In the genomic region with DNA sequence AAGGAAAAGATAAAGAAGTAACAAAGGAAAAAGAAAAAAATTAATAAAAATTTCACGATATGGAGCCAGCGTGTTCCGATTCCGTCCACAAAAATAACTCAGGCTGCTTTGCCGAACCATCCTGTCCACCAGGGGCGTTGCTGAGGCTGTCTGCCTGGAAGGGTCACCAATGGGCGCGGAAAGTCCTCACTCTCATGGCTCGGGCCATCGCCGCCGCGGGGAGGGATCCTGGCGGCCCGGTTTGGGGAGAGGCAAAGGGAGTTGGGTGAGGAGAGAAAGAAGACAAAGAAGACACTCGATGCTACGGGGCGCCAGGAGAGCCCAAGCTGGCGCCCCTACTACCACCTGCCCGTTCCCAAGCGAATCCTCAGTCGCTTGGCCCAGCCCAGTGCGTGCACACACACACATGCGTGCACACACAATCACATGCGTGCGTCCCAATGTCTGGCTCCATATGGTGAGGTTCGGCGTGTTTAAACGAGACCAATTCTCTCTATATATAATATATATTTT, we compare ENCODE assay signal across 12 cellular contexts. TPM values are rescaled to one million over a fixed set of nuclear protein-coding genes. Genes with fewer than 3 reads are reported as not detected.
A peak's percentile ranks its signal among the peaks of the same experiment; 100 is the strongest.
DNase-seq lines count a peak whose midpoint lies in the region; ATAC-seq and TF ChIP-seq lines count a peak whose summit lies in the region.
"Had no signal": no experiment of that assay in that cellular context is flagged by ENCODE, and none has a peak within 500 bp of the region (broad histone marks: within the 10 kb centered on the region; RNA-seq: fewer than 3 reads in every experiment).

No MANE protein-coding gene starts in this region.

- H3K27me3 Mint-ChIP-seq in activated CD4-positive, alpha-beta T cell treated with anti-CD3 and anti-CD28 coated beads for 36 hours = no peaks in the 10 kb centered on the region

- H3K4me3 ChIP-seq in Peyer's patch (no peak overlapping the region), epithelial cell of proximal tubule (ENCODE audit: low read depth, low read length) (no peak overlapping the region), sigmoid colon (no peak overlapping the region), transverse colon (no peak overlapping the region)

- in situ Hi-C loops in transverse colon (cut with MboI; ENCODE audit: low pct_ligation_motif_present in 1 of 4, low pct_unique_long_range_greater_than_20kb in 1 of 4, low sequenced_read_pairs in 3 of 4) = no loop called here

- H3K36me3 ChIP-seq in Peyer's patch = peaks cover 3 to 79% (median 13%) of the 10 kb centered on the region in 3 donors
- H3K36me3 ChIP-seq in sigmoid colon = peaks cover 60 to 75% (median 69%) of the 10 kb centered on the region in 4 donors
- peaks cover 0 to 66% (median 42%) of the 10 kb centered on the region in 4 donors for H3K36me3 ChIP-seq in transverse colon

- peak overlapping the region; percentile 50 for H3K4me3 Mint-ChIP-seq in activated CD4-positive, alpha-beta T cell treated with anti-CD3 and anti-CD28 coated beads for 36 hours

- intact Hi-C loops in activated CD4-positive, alpha-beta T cell treated with anti-CD3 and anti-CD28 coated beads for 36 hours (cut with DNase I, micrococcal nuclease) = no loop called here
- intact Hi-C loops in sigmoid colon (cut with DNase I) (no loop called here), transverse colon (cut with DNase I; ENCODE audit: low total_unique reads) (no loop called here)

- no peaks in the 10 kb centered on the region for H3K9me3 Mint-ChIP-seq in activated CD4-positive, alpha-beta T cell treated with anti-CD3 and anti-CD28 coated beads for 36 hours (ENCODE audit: low read depth)

- H3K36me3 Mint-ChIP-seq in activated CD4-positive, alpha-beta T cell treated with anti-CD3 and anti-CD28 coated beads for 36 hours (ENCODE audit: low read depth) = peaks cover 76% of the 10 kb centered on the region

- TF ChIP-seq CTCF in Peyer's patch (IDR thresholded peaks at IDR 0.05) (peak in 1 of 6 experiments; percentile 9), epithelial cell of proximal tubule (conservative IDR thresholded peaks at IDR 0.05; ENCODE audit: low read depth, low read length) (peak; percentile 18), sigmoid colon (IDR thresholded peaks at IDR 0.05) (peak in 1 of 4 experiments; percentile 11), transverse colon (IDR thresholded peaks at IDR 0.05) (no peak)

- CTCF ChIA-PET in activated CD4-positive, alpha-beta T cell treated with anti-CD3 and anti-CD28 coated beads for 36 hours (lab: Charles Lee) = interaction anchor here (0.6 to 6.0 kb wide), 4 partner anchors 10 to 314 kb away, joined by 3 to 38 read pairs (median 4); no protein-coding TSS in a partner anchor

- H3K27ac ChIP-seq in Peyer's patch (peak overlapping the region in 1 of 4 donors; percentile 85), sigmoid colon (peak overlapping the region; percentile 79 to 88 (median 82)), transverse colon (peak overlapping the region in 2 of 4 donors; percentile 2 to 76)
- H3K27ac ChIP-seq: parathyroid adenoma had no signal

- WGBS in sigmoid colon, 2 donors = 91% methylated on average over 29 of the region's 29 CpGs
- WGBS in transverse colon (ENCODE audit: low coverage in 1 of 2), 2 donors = 88 to 90% methylated on average over 15 to 29 of the region's 29 CpGs

- TF ChIP-seq EP300 in sigmoid colon (IDR thresholded peaks at IDR 0.05) (no peak), transverse colon (IDR thresholded peaks at IDR 0.05; ENCODE audit: low read depth) (no peak)

- H3K9me3 ChIP-seq in Peyer's patch (no peaks in the 10 kb centered on the region), sigmoid colon (no peaks in the 10 kb centered on the region), transverse colon (no peaks in the 10 kb centered on the region)

- H3K4me1 Mint-ChIP-seq in activated CD4-positive, alpha-beta T cell treated with anti-CD3 and anti-CD28 coated beads for 36 hours = peaks cover 89% of the 10 kb centered on the region

- POLR2A ChIA-PET in activated CD4-positive, alpha-beta T cell treated with anti-CD3 and anti-CD28 coated beads for 36 hours (lab: Charles Lee) = interaction anchor here (0.7 to 2.7 kb wide), 3 partner anchors 9 to 131 kb away, joined by 3 to 17 read pairs (median 11); a partner anchor contains a TSS

- peak overlapping the region; percentile 81 for H3K27ac Mint-ChIP-seq in activated CD4-positive, alpha-beta T cell treated with anti-CD3 and anti-CD28 coated beads for 36 hours

- no peak for ATAC-seq in activated CD4-positive, alpha-beta T cell treated with anti-CD3 and anti-CD28 coated beads for 36 hours
- no peak for ATAC-seq in GM18907 (IDR thresholded peaks at IDR 0.05; ENCODE audit: unreplicated experiment)

- H3K4me1 ChIP-seq in Peyer's patch (peaks cover 0 to 57% (median 41%) of the 10 kb centered on the region in 4 donors), sigmoid colon (peaks cover 0 to 67% (median 59%) of the 10 kb centered on the region in 4 donors), transverse colon (peaks cover 11 to 44% (median 23%) of the 10 kb centered on the region in 4 donors)

- no peak for DNase-seq in activated CD4-positive, alpha-beta T cell treated with anti-CD3 and anti-CD28 coated beads for 36 hours
- DNase-seq in activated CD4-positive, alpha-beta T cell treated with anti-CD3 and anti-CD28 coated beads, Interleukin-2, amount 50 U/mL, for 1 hour = no peak
- DNase-seq in Peyer's patch (peak; percentile 36 to 55 (median 46)), epithelial cell of proximal tubule (ENCODE audit: low read depth) (no peak), sigmoid colon (no peak), HCEC 1CT (no peak), transverse colon (no peak)
- DNase-seq: activated CD8-positive, alpha-beta memory T cell treated with anti-CD3 and anti-CD28 coated beads, Interleukin-2, amount 50 U/mL, for 48 hours; foreskin fibroblast; NCI-H524 treated with DMSO at 0.1 percent for 48 hours had no signal

- H3K27me3 ChIP-seq in Peyer's patch (no peaks in the 10 kb centered on the region), sigmoid colon (no peaks in the 10 kb centered on the region), transverse colon (no peaks in the 10 kb centered on the region)

- no peak for TF ChIP-seq POLR2A in Peyer's patch (IDR thresholded peaks at IDR 0.05)
- no peak for TF ChIP-seq POLR2A in sigmoid colon (IDR thresholded peaks at IDR 0.05)
- TF ChIP-seq POLR2A in transverse colon (IDR thresholded peaks at IDR 0.05) = no peak

RNA-seq across cellular contexts. Expression of a gene that starts 5.6 kb away (rescaled TPM):
- 1 to 10 TPM in 1 of 2 experiments, under 1 TPM in 1; 0.87 to 1.5 TPM for total RNA-seq in activated CD4-positive, alpha-beta T cell treated with anti-CD3 and anti-CD28 coated beads for 36 hours
- total RNA-seq in Peyer's patch (1 to 10 TPM in 3 of 4 donors, not detected in 1; 2.4 to 5.0 (median 2.5) TPM), epithelial cell of proximal tubule (not detected in 2 replicates), sigmoid colon (10 to 100 TPM; 10.5 to 42.1 (median 27.1) TPM), transverse colon (1 to 10 TPM; 1.2 to 7.9 (median 2.2) TPM)
- polyA plus RNA-seq in sigmoid colon = 1 to 10 TPM in 2 of 3 donors, under 1 TPM in 1; 0.23 to 2.1 (median 1.8) TPM

RNA-seq across cellular contexts. Expression of a gene that starts 13.0 kb away (rescaled TPM):
- 100 to 1,000 TPM; 318 to 362 TPM for total RNA-seq in activated CD4-positive, alpha-beta T cell treated with anti-CD3 and anti-CD28 coated beads for 36 hours
- total RNA-seq in Peyer's patch (100 to 1,000 TPM; 247 to 621 (median 392) TPM), epithelial cell of proximal tubule (111 and 136 TPM in 2 replicates), sigmoid colon (100 to 1,000 TPM; 185 to 381 (median 294) TPM), transverse colon (100 to 1,000 TPM; 196 to 458 (median 377) TPM)
- polyA plus RNA-seq in sigmoid colon = 100 to 1,000 TPM in 1 of 3 donors, 10 to 100 TPM in 2; 36.5 to 126 (median 43.2) TPM

RNA-seq across cellular contexts. Expression of a gene that starts 21.4 kb away (rescaled TPM):
- total RNA-seq in activated CD4-positive, alpha-beta T cell treated with anti-CD3 and anti-CD28 coated beads for 36 hours = 1 to 10 TPM; 5.6 to 5.9 TPM
- total RNA-seq in Peyer's patch (100 to 1,000 TPM in 1 of 4 donors, 10 to 100 TPM in 3; 11.5 to 210 (median 16.0) TPM), epithelial cell of proximal tubule (not detected in 2 replicates), sigmoid colon (10 to 100 TPM; 26.7 to 77.0 (median 27.8) TPM), transverse colon (10 to 100 TPM; 12.1 to 24.3 (median 17.3) TPM)
- 100 to 1,000 TPM in 1 of 3 donors, 1 to 10 TPM in 2; 2.1 to 101 (median 4.8) TPM for polyA plus RNA-seq in sigmoid colon

RNA-seq across cellular contexts. Expression of a gene that starts 37.7 kb away (rescaled TPM):
- total RNA-seq in activated CD4-positive, alpha-beta T cell treated with anti-CD3 and anti-CD28 coated beads for 36 hours = 10 to 100 TPM; 54.0 to 57.3 TPM
- total RNA-seq in Peyer's patch = 10 to 100 TPM in 3 of 4 donors, 1 to 10 TPM in 1; 3.3 to 34.7 (median 20.3) TPM
- 25.2 and 52.4 TPM in 2 replicates for total RNA-seq in epithelial cell of proximal tubule
- 10 to 100 TPM; 11.5 to 23.5 (median 16.6) TPM for total RNA-seq in sigmoid colon
- 10 to 100 TPM in 2 of 3 donors, 1 to 10 TPM in 1; 9.0 to 19.8 (median 11.1) TPM for polyA plus RNA-seq in sigmoid colon
- total RNA-seq in transverse colon = 100 to 1,000 TPM in 2 of 4 donors, 10 to 100 TPM in 2; 10.1 to 369 (median 90.9) TPM

RNA-seq across cellular contexts. Expression of a gene that starts 42.4 kb away (rescaled TPM):
- total RNA-seq in activated CD4-positive, alpha-beta T cell treated with anti-CD3 and anti-CD28 coated beads for 36 hours = under 1 TPM; 0.18 to 0.39 TPM
- total RNA-seq in Peyer's patch (1 to 10 TPM; 1.6 to 4.2 (median 3.0) TPM), epithelial cell of proximal tubule (0.29 TPM in 1 of 2 replicates, not detected in the other), sigmoid colon (10 to 100 TPM in 2 of 4 donors, 1 to 10 TPM in 2; 6.8 to 20.5 (median 13.7) TPM), transverse colon (1 to 10 TPM; 2.9 to 7.4 (median 6.8) TPM)
- polyA plus RNA-seq in sigmoid colon = 1 to 10 TPM in 2 of 3 donors, under 1 TPM in 1; 0.23 to 4.9 (median 3.0) TPM

Comparison
In these comparisons a context has a peak if more than half of its experiments do, and no peak if none do; other contexts are left out.
1. DNase-seq: peak in Peyer's patch (3 of 3); none in activated CD4-positive, alpha-beta T cell treated with anti-CD3 and anti-CD28 coated beads for 36 hours (single experiment), activated CD4-positive, alpha-beta T cell treated with anti-CD3 and anti-CD28 coated beads, Interleukin-2, amount 50 U/mL, for 1 hour (single experiment), epithelial cell of proximal tubule (single experiment), sigmoid colon (single experiment), HCEC 1CT (single experiment) and transverse colon (single experiment).